23 cellular contexts compared by ENCODE assay signal in genomic region chr4:71283642-71284257, GRCh38. TPM values are rescaled to one million over a fixed set of nuclear protein-coding genes. Genes with fewer than 3 reads are reported as not detected.
DNase-seq lines count a peak whose midpoint lies in the region; ATAC-seq and TF ChIP-seq lines count a peak whose summit lies in the region.
"Had no signal": no experiment of that assay in that cellular context is flagged by ENCODE, and none has a peak within 500 bp of the region (broad histone marks: within the 10 kb centered on the region; RNA-seq: fewer than 3 reads in every experiment).

No MANE protein-coding gene starts in this region.

- no peak overlapping the region for H3K27ac Mint-ChIP-seq in stimulated activated naive B cell treated with anti-CD40 and anti-IgM and Interleukin-4, amounts not matched to agents 10 μg/mL and 1 μg/mL and 100 μg/mL, for 72 hours
- no peak overlapping the region for H3K27ac Mint-ChIP-seq in T-helper 2 cell treated with Interferon-gamma antibody and Interleukin-4, amounts not matched to agents 5 μg/mL and 100 μg/mL, for 36 hours
- H3K27ac Mint-ChIP-seq: CD4-positive, alpha-beta memory T cell had no signal

- no peak overlapping the region for H3K4me3 ChIP-seq in osteoblast (ENCODE audit: insufficient read depth, low read length)
- H3K4me3 ChIP-seq: BLaER1 treated with 17β-estradiol and CSF1 and Interleukin-3, amounts not matched to agents 10 nM and 100 nM; Peyer's patch; SJCRH30 had no signal

- peak; percentile 48 for ATAC-seq in left ventricle myocardium superior
- no peak for ATAC-seq in Right ventricle myocardium superior (ENCODE audit: poor library complexity)
- no peak for ATAC-seq in stimulated activated naive B cell treated with anti-CD40 and anti-IgM and Interleukin-4, amounts not matched to agents 10 μg/mL and 1 μg/mL and 100 μg/mL, for 72 hours (replicated peaks)
- ATAC-seq in GM21723 (IDR thresholded peaks at IDR 0.05; ENCODE audit: unreplicated experiment), result no peak

- no peaks in the 10 kb centered on the region for H3K9me3 ChIP-seq in osteoblast (ENCODE audit: low read depth, low read length)
- H3K9me3 ChIP-seq: BLaER1 treated with 17β-estradiol and CSF1 and Interleukin-3, amounts not matched to agents 10 nM and 100 nM; Caco-2; Peyer's patch; SJCRH30 had no signal

- intact Hi-C loops in left ventricle myocardium superior (cut with micrococcal nuclease), result no loop called here
- intact Hi-C loops in Right ventricle myocardium superior (cut with DNase I), result no loop called here

- no peaks in the 10 kb centered on the region for H3K4me1 Mint-ChIP-seq in stimulated activated naive B cell treated with anti-CD40 and anti-IgM and Interleukin-4, amounts not matched to agents 10 μg/mL and 1 μg/mL and 100 μg/mL, for 72 hours
- H3K4me1 Mint-ChIP-seq in T-helper 2 cell treated with Interferon-gamma antibody and Interleukin-4, amounts not matched to agents 5 μg/mL and 100 μg/mL, for 36 hours (ENCODE audit: low read depth), result no peaks in the 10 kb centered on the region
- H3K4me1 Mint-ChIP-seq: CD4-positive, alpha-beta memory T cell had no signal

- H3K9me3 Mint-ChIP-seq in stimulated activated naive B cell treated with anti-CD40 and anti-IgM and Interleukin-4, amounts not matched to agents 10 μg/mL and 1 μg/mL and 100 μg/mL, for 72 hours, result no peaks in the 10 kb centered on the region
- H3K9me3 Mint-ChIP-seq in T-helper 2 cell treated with Interferon-gamma antibody and Interleukin-4, amounts not matched to agents 5 μg/mL and 100 μg/mL, for 36 hours, result no peaks in the 10 kb centered on the region

- peaks cover 57% of the 10 kb centered on the region for H3K79me2 ChIP-seq in osteoblast (ENCODE audit: insufficient read depth, low read length)

- H3K27me3 ChIP-seq in osteoblast (ENCODE audit: insufficient read depth, low read length), result no peaks in the 10 kb centered on the region
- H3K27me3 ChIP-seq: BLaER1 treated with 17β-estradiol and CSF1 and Interleukin-3, amounts not matched to agents 10 nM and 100 nM; Peyer's patch; SJCRH30 had no signal

- H3K27ac ChIP-seq in osteoblast (ENCODE audit: low read depth, low read length), result no peak overlapping the region
- H3K27ac ChIP-seq: BLaER1 treated with 17β-estradiol and CSF1 and Interleukin-3, amounts not matched to agents 10 nM and 100 nM; Peyer's patch; SJCRH30 had no signal

- DNase-seq in left ventricle myocardium superior, result no peak
- no peak for DNase-seq in Right ventricle myocardium superior
- peak; percentile 41 for DNase-seq in left kidney (ENCODE audit: low read depth, low spot score)
- peak; percentile 1 for DNase-seq in osteoblast (ENCODE audit: insufficient read length, low spot score, missing footprints)
- no peak for DNase-seq in stimulated activated naive B cell treated with anti-CD40 and anti-IgM and Interleukin-4, amounts not matched to agents 10 μg/mL and 1 μg/mL and 100 μg/mL, for 72 hours
- DNase-seq in T-helper 2 cell treated with Interferon-gamma antibody and Interleukin-4, amounts not matched to agents 5 μg/mL and 100 μg/mL, for 36 hours (ENCODE audit: low spot score), result no peak
- DNase-seq: 8988T; Caco-2; CD4-positive, alpha-beta memory T cell; DND-41; KBM-7; MM.1S; NCI-H1048; NCI-H1417 treated with DMSO at 0.1 percent for 48 hours; NCI-H187 treated with DMSO at 0.1 percent for 48 hours; NCI-H2107; NCI-H226; NCI-H526; Peyer's patch; SJCRH30 had no signal

- no peak overlapping the region for H3K4me3 Mint-ChIP-seq in stimulated activated naive B cell treated with anti-CD40 and anti-IgM and Interleukin-4, amounts not matched to agents 10 μg/mL and 1 μg/mL and 100 μg/mL, for 72 hours
- H3K4me3 Mint-ChIP-seq in T-helper 2 cell treated with Interferon-gamma antibody and Interleukin-4, amounts not matched to agents 5 μg/mL and 100 μg/mL, for 36 hours, result no peak overlapping the region
- H3K4me3 Mint-ChIP-seq: CD4-positive, alpha-beta memory T cell had no signal

- no peak for TF ChIP-seq CTCF in osteoblast (IDR thresholded peaks at IDR 0.05; ENCODE audit: extremely low read depth, low read depth, low read length)

- no peak overlapping the region for H2AFZ ChIP-seq in osteoblast (ENCODE audit: low read length)

- H3K4me2 ChIP-seq in osteoblast (ENCODE audit: insufficient read depth, low read length), result no peak overlapping the region
- H3K4me2 ChIP-seq: BLaER1 treated with 17β-estradiol and CSF1 and Interleukin-3, amounts not matched to agents 10 nM and 100 nM had no signal

- peaks cover 14% of the 10 kb centered on the region for H3K4me1 ChIP-seq in osteoblast (ENCODE audit: insufficient read depth, low read length)
- H3K4me1 ChIP-seq: BLaER1 treated with 17β-estradiol and CSF1 and Interleukin-3, amounts not matched to agents 10 nM and 100 nM; Caco-2; Peyer's patch; SJCRH30 had no signal

- H3K36me3 Mint-ChIP-seq in stimulated activated naive B cell treated with anti-CD40 and anti-IgM and Interleukin-4, amounts not matched to agents 10 μg/mL and 1 μg/mL and 100 μg/mL, for 72 hours, result no peaks in the 10 kb centered on the region
- no peaks in the 10 kb centered on the region for H3K36me3 Mint-ChIP-seq in T-helper 2 cell treated with Interferon-gamma antibody and Interleukin-4, amounts not matched to agents 5 μg/mL and 100 μg/mL, for 36 hours (ENCODE audit: low read depth)
- H3K36me3 Mint-ChIP-seq: CD4-positive, alpha-beta memory T cell had no signal

- H3K27me3 Mint-ChIP-seq in stimulated activated naive B cell treated with anti-CD40 and anti-IgM and Interleukin-4, amounts not matched to agents 10 μg/mL and 1 μg/mL and 100 μg/mL, for 72 hours, result peaks cover 4 to 8% of the 10 kb centered on the region in 2 donors
- H3K27me3 Mint-ChIP-seq in T-helper 2 cell treated with Interferon-gamma antibody and Interleukin-4, amounts not matched to agents 5 μg/mL and 100 μg/mL, for 36 hours (ENCODE audit: low read depth), result no peaks in the 10 kb centered on the region
- H3K27me3 Mint-ChIP-seq: CD4-positive, alpha-beta memory T cell had no signal

- no peaks in the 10 kb centered on the region for H4K20me1 ChIP-seq in osteoblast (ENCODE audit: insufficient read depth, low read length)
- H4K20me1 ChIP-seq: BLaER1 treated with 17β-estradiol and CSF1 and Interleukin-3, amounts not matched to agents 10 nM and 100 nM had no signal

- no peaks in the 10 kb centered on the region for H3K36me3 ChIP-seq in osteoblast (ENCODE audit: insufficient read depth, low read length)
- H3K36me3 ChIP-seq: BLaER1 treated with 17β-estradiol and CSF1 and Interleukin-3, amounts not matched to agents 10 nM and 100 nM; Peyer's patch; SJCRH30 had no signal

RNA-seq across cellular contexts. Expression of gene SLC4A4, which starts 55.1 kb away (rescaled TPM):
- total RNA-seq in left ventricle myocardium superior, result 25.6 TPM
- 21.2 TPM for total RNA-seq in Right ventricle myocardium superior
- 13.0 and 24.8 TPM in 2 replicates for total RNA-seq in osteoblast
- total RNA-seq: OCI-LY7 had no signal

Comparison
In these comparisons a context has a peak if more than half of its experiments do, and no peak if none do; other contexts are left out.
1. DNase-seq: peak in left kidney (single experiment) and osteoblast (single experiment); none in left ventricle myocardium superior (single experiment), Right ventricle myocardium superior (single experiment), stimulated activated naive B cell treated with anti-CD40 and anti-IgM and Interleukin-4, amounts not matched to agents 10 μg/mL and 1 μg/mL and 100 μg/mL, for 72 hours (single experiment) and T-helper 2 cell treated with Interferon-gamma antibody and Interleukin-4, amounts not matched to agents 5 μg/mL and 100 μg/mL, for 36 hours (single experiment).